ENCODE assay signal across 25 cellular contexts in the genomic region with DNA sequence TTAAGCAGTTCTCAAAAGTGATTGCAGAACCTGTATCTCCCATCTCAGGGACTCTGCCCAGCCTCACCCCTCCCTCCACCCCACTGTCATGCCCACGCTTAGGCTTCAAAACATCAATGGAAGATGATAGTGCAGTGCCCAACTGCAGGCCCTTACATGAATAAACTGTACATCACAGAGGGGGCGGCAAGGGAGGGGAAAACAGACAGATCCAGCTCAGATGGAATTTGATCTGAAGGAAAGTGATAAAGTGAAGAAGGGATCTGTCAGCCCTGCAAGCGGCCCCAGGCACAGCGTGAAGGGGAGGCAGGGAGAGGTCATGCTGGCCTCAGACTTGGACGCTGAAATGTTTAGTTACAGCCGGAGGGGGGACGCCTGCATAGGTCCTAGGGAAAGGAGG. TPM values are rescaled to one million over a fixed set of nuclear protein-coding genes. Genes with fewer than 3 reads are reported as not detected.
"Had no signal": no experiment of that assay in that cellular context is flagged by ENCODE, and none has a peak within 500 bp of the region (broad histone marks: within the 10 kb centered on the region; RNA-seq: fewer than 3 reads in every experiment).

No MANE protein-coding gene starts in this region.

- H3K4me3 ChIP-seq: MG63 had no signal

- H3K36me3 ChIP-seq: MG63 had no signal

- H3K9ac ChIP-seq: SK-N-SH had no signal

- DNase-seq: IMR-90, Karpas-422, KG1, MG63, NCI-H1092, NCI-H1105 treated with DMSO at 0.1 percent for 48 hours, NCI-H1436, NCI-H187, NCI-H2029, NCI-H2081 treated with DMSO at 0.1 percent for 48 hours, NCI-H2171, NCI-H226, NCI-H446, NCI-H510A, NCI-H524 treated with DMSO at 0.1 percent for 48 hours, NCI-H69, NCI-H774, PC-3, SHP77, SK-N-SH had no signal

- H3K27ac ChIP-seq: RWPE1 had no signal

- H3K9me3 ChIP-seq: MG63, SK-N-SH had no signal

- ATAC-seq: HepG2, Panc1, PC-3 had no signal

- H3K27me3 ChIP-seq: MG63 had no signal

RNA-seq across cellular contexts. Expression of a gene that starts 38.5 kb away (rescaled TPM):
- total RNA-seq: HT1080, OCI-LY7 had no signal
